ENCODE assay signal across 2 cellular contexts in the genomic region with DNA sequence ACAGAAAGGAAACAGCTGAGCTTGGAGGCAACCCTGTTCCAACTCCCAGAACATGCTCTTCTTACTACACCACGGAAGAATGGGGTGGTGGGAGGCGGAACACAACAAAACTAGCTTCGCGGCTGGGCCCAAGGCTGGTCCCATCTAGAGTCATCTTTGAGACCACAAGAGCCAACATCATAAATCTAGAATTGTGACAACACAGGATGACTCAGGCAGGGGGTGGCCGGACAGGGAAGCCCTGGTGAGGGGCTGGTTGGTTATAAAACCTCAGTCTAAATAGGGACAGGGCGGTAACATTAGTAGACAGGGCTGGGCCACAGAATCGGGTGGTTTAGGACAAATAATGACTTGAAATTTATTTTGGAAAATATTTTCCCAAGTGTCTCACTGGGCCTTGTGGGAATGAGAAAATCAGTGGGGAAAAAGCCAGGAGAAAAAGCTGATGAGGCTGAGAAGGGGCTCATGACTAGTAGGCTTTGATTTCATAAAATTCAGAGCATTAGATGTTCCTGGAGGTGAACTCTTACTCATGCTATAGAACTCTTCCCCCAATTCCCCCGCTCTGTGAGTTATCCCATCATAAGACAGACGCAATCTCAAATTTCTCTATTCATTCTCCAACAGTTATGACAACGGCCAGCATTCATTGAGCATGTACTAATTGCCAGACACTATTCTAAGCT.
TF ChIP-seq lines count a peak whose summit lies in the region.

No MANE protein-coding gene starts in this region.

TF ChIP-seq in IMR-90, 13 proteins besides CTCF, POLR2A, EP300 and RAD21 (continued from another document):
- no peak for TF ChIP-seq NFE2L2 (IDR thresholded peaks at IDR 0.05; ENCODE audit: low read depth, low read length)
- no peak for TF ChIP-seq MXI1 (IDR thresholded peaks at IDR 0.05; ENCODE audit: borderline replicate concordance, low read depth, low read length)
- no peak for TF ChIP-seq MAZ (IDR thresholded peaks at IDR 0.05; ENCODE audit: borderline replicate concordance, low read depth, low read length)
- peak; percentile 64 for TF ChIP-seq FOS (IDR thresholded peaks at IDR 0.05; ENCODE audit: low read depth, low read length)
- TF ChIP-seq SMC3 (IDR thresholded peaks at IDR 0.05; ENCODE audit: low read depth, low read length): no peak; the same call in 1 of the 2 replicates

TF ChIP-seq in K562, 482 proteins besides CTCF, POLR2A, EP300 and RAD21 (continued from another document and continues in another):
- TF ChIP-seq CXXC5 (CRISPR knock-in tag; IDR thresholded peaks at IDR 0.05): no peak
- TF ChIP-seq, protein P1, sequence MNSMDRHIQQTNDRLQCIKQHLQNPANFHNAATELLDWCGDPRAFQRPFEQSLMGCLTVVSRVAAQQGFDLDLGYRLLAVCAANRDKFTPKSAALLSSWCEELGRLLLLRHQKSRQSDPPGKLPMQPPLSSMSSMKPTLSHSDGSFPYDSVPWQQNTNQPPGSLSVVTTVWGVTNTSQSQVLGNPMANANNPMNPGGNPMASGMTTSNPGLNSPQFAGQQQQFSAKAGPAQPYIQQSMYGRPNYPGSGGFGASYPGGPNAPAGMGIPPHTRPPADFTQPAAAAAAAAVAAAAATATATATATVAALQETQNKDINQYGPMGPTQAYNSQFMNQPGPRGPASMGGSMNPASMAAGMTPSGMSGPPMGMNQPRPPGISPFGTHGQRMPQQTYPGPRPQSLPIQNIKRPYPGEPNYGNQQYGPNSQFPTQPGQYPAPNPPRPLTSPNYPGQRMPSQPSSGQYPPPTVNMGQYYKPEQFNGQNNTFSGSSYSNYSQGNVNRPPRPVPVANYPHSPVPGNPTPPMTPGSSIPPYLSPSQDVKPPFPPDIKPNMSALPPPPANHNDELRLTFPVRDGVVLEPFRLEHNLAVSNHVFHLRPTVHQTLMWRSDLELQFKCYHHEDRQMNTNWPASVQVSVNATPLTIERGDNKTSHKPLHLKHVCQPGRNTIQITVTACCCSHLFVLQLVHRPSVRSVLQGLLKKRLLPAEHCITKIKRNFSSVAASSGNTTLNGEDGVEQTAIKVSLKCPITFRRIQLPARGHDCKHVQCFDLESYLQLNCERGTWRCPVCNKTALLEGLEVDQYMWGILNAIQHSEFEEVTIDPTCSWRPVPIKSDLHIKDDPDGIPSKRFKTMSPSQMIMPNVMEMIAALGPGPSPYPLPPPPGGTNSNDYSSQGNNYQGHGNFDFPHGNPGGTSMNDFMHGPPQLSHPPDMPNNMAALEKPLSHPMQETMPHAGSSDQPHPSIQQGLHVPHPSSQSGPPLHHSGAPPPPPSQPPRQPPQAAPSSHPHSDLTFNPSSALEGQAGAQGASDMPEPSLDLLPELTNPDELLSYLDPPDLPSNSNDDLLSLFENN (IDR thresholded peaks at IDR 0.05; ENCODE audit: low read depth in 2 of 2, low read length in 2 of 2): no peak
- 0 out of 2 replicates have a peak, but pooled peaks have one; percentile 17 for TF ChIP-seq C11orf30 (IDR thresholded peaks at IDR 0.05; ENCODE audit: low read depth)
- TF ChIP-seq FOS (IDR thresholded peaks at IDR 0.05; ENCODE audit: extremely low read depth, insufficient read length): peak; percentile 17
- TF ChIP-seq NR1H2 (CRISPR knock-in tag; IDR thresholded peaks at IDR 0.05): no peak
- TF ChIP-seq NFE2 (IDR thresholded peaks at IDR 0.05; ENCODE audit: low read depth): peak; percentile 73
- TF ChIP-seq ZSCAN29 (IDR thresholded peaks at IDR 0.05): no peak
- TF ChIP-seq DPF2 (IDR thresholded peaks at IDR 0.05): peak; percentile 66; the same call in 1 of the 2 replicates
- TF ChIP-seq, protein P2, sequence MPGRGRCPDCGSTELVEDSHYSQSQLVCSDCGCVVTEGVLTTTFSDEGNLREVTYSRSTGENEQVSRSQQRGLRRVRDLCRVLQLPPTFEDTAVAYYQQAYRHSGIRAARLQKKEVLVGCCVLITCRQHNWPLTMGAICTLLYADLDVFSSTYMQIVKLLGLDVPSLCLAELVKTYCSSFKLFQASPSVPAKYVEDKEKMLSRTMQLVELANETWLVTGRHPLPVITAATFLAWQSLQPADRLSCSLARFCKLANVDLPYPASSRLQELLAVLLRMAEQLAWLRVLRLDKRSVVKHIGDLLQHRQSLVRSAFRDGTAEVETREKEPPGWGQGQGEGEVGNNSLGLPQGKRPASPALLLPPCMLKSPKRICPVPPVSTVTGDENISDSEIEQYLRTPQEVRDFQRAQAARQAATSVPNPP (IDR thresholded peaks at IDR 0.05; ENCODE audit: borderline replicate concordance, insufficient read depth, insufficient read length): no peak
- peak in 1 of 2 experiments; percentile 10; a peak in 1 of 4 replicates for TF ChIP-seq NRF1 (conservative IDR thresholded peaks at IDR 0.05 in 1 of 2, IDR thresholded peaks at IDR 0.05 in 1 of 2)
- TF ChIP-seq, protein P3, sequence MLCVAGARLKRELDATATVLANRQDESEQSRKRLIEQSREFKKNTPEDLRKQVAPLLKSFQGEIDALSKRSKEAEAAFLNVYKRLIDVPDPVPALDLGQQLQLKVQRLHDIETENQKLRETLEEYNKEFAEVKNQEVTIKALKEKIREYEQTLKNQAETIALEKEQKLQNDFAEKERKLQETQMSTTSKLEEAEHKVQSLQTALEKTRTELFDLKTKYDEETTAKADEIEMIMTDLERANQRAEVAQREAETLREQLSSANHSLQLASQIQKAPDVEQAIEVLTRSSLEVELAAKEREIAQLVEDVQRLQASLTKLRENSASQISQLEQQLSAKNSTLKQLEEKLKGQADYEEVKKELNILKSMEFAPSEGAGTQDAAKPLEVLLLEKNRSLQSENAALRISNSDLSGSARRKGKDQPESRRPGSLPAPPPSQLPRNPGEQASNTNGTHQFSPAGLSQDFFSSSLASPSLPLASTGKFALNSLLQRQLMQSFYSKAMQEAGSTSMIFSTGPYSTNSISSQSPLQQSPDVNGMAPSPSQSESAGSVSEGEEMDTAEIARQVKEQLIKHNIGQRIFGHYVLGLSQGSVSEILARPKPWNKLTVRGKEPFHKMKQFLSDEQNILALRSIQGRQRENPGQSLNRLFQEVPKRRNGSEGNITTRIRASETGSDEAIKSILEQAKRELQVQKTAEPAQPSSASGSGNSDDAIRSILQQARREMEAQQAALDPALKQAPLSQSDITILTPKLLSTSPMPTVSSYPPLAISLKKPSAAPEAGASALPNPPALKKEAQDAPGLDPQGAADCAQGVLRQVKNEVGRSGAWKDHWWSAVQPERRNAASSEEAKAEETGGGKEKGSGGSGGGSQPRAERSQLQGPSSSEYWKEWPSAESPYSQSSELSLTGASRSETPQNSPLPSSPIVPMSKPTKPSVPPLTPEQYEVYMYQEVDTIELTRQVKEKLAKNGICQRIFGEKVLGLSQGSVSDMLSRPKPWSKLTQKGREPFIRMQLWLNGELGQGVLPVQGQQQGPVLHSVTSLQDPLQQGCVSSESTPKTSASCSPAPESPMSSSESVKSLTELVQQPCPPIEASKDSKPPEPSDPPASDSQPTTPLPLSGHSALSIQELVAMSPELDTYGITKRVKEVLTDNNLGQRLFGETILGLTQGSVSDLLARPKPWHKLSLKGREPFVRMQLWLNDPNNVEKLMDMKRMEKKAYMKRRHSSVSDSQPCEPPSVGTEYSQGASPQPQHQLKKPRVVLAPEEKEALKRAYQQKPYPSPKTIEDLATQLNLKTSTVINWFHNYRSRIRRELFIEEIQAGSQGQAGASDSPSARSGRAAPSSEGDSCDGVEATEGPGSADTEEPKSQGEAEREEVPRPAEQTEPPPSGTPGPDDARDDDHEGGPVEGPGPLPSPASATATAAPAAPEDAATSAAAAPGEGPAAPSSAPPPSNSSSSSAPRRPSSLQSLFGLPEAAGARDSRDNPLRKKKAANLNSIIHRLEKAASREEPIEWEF (CRISPR knock-in tag; IDR thresholded peaks at IDR 0.05): no peak
- no peak for TF ChIP-seq SREBF1 (IDR thresholded peaks at IDR 0.05; ENCODE audit: borderline replicate concordance, low read depth, low read length)
- TF ChIP-seq JUN (IDR thresholded peaks at IDR 0.05; ENCODE audit: borderline replicate concordance, low read depth, low read length): peak; percentile 64; the same call in 1 of the 2 replicates
- no peak for TF ChIP-seq JUN (CRISPR knock-in tag; IDR thresholded peaks at IDR 0.05; ENCODE audit: borderline replicate concordance)
- no peak for TF ChIP-seq MTF1 (CRISPR knock-in tag; IDR thresholded peaks at IDR 0.05; ENCODE audit: borderline replicate concordance)
- no peak; the same call in 1 of the 2 replicates for TF ChIP-seq SMARCA4 (IDR thresholded peaks at IDR 0.05)
- TF ChIP-seq GATA2 (CRISPR knock-in tag; IDR thresholded peaks at IDR 0.05): no peak
- TF ChIP-seq, protein P4, sequence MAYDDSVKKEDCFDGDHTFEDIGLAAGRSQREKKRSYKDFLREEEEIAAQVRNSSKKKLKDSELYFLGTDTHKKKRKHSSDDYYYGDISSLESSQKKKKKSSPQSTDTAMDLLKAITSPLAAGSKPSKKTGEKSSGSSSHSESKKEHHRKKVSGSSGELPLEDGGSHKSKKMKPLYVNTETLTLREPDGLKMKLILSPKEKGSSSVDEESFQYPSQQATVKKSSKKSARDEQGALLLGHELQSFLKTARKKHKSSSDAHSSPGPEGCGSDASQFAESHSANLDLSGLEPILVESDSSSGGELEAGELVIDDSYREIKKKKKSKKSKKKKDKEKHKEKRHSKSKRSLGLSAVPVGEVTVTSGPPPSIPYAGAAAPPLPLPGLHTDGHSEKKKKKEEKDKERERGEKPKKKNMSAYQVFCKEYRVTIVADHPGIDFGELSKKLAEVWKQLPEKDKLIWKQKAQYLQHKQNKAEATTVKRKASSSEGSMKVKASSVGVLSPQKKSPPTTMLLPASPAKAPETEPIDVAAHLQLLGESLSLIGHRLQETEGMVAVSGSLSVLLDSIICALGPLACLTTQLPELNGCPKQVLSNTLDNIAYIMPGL (CRISPR knock-in tag; IDR thresholded peaks at IDR 0.05): no peak
- TF ChIP-seq, protein P5, sequence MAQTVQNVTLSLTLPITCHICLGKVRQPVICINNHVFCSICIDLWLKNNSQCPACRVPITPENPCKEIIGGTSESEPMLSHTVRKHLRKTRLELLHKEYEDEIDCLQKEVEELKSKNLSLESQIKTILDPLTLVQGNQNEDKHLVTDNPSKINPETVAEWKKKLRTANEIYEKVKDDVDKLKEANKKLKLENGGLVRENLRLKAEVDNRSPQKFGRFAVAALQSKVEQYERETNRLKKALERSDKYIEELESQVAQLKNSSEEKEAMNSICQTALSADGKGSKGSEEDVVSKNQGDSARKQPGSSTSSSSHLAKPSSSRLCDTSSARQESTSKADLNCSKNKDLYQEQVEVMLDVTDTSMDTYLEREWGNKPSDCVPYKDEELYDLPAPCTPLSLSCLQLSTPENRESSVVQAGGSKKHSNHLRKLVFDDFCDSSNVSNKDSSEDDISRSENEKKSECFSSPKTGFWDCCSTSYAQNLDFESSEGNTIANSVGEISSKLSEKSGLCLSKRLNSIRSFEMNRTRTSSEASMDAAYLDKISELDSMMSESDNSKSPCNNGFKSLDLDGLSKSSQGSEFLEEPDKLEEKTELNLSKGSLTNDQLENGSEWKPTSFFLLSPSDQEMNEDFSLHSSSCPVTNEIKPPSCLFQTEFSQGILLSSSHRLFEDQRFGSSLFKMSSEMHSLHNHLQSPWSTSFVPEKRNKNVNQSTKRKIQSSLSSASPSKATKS (CRISPR knock-in tag; IDR thresholded peaks at IDR 0.05): no peak
- TF ChIP-seq, protein P6, sequence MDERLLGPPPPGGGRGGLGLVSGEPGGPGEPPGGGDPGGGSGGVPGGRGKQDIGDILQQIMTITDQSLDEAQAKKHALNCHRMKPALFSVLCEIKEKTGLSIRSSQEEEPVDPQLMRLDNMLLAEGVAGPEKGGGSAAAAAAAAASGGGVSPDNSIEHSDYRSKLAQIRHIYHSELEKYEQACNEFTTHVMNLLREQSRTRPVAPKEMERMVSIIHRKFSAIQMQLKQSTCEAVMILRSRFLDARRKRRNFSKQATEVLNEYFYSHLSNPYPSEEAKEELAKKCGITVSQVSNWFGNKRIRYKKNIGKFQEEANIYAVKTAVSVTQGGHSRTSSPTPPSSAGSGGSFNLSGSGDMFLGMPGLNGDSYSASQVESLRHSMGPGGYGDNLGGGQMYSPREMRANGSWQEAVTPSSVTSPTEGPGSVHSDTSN (CRISPR knock-in tag; IDR thresholded peaks at IDR 0.05; ENCODE audit: low read depth): no peak
- TF ChIP-seq, protein P6 (tag; conservative IDR thresholded peaks at IDR 0.05; ENCODE audit: low read depth): peak; percentile 68
- peak; percentile 98 for TF ChIP-seq MEIS2 (IDR thresholded peaks at IDR 0.05; ENCODE audit: partially characterized antibody)
- TF ChIP-seq GTF2F1 (IDR thresholded peaks at IDR 0.05; ENCODE audit: low read depth, low read length): no peak
- TF ChIP-seq ARID2 (IDR thresholded peaks at IDR 0.05): no peak
- TF ChIP-seq, protein P7, sequence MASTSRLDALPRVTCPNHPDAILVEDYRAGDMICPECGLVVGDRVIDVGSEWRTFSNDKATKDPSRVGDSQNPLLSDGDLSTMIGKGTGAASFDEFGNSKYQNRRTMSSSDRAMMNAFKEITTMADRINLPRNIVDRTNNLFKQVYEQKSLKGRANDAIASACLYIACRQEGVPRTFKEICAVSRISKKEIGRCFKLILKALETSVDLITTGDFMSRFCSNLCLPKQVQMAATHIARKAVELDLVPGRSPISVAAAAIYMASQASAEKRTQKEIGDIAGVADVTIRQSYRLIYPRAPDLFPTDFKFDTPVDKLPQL (IDR thresholded peaks at IDR 0.05; ENCODE audit: extremely low read depth, insufficient read length): no peak
- peak; percentile 35; the same call in 1 of the 2 replicates for TF ChIP-seq ESRRA (IDR thresholded peaks at IDR 0.05; ENCODE audit: borderline replicate concordance, low read depth)
- TF ChIP-seq, protein P8, sequence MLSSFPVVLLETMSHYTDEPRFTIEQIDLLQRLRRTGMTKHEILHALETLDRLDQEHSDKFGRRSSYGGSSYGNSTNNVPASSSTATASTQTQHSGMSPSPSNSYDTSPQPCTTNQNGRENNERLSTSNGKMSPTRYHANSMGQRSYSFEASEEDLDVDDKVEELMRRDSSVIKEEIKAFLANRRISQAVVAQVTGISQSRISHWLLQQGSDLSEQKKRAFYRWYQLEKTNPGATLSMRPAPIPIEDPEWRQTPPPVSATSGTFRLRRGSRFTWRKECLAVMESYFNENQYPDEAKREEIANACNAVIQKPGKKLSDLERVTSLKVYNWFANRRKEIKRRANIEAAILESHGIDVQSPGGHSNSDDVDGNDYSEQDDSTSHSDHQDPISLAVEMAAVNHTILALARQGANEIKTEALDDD (IDR thresholded peaks at IDR 0.05): peak; percentile 84; the same call in 1 of the 2 replicates
- TF ChIP-seq, protein P9, sequence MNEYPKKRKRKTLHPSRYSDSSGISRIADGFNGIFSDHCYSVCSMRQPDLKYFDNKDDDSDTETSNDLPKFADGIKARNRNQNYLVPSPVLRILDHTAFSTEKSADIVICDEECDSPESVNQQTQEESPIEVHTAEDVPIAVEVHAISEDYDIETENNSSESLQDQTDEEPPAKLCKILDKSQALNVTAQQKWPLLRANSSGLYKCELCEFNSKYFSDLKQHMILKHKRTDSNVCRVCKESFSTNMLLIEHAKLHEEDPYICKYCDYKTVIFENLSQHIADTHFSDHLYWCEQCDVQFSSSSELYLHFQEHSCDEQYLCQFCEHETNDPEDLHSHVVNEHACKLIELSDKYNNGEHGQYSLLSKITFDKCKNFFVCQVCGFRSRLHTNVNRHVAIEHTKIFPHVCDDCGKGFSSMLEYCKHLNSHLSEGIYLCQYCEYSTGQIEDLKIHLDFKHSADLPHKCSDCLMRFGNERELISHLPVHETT (CRISPR knock-in tag; conservative IDR thresholded peaks at IDR 0.05 in 1 of 2, IDR thresholded peaks at IDR 0.05 in 1 of 2): no peak
- no peak for TF ChIP-seq ETV1 (tag; conservative IDR thresholded peaks at IDR 0.05; ENCODE audit: low read depth)
- TF ChIP-seq NCOA1 (IDR thresholded peaks at IDR 0.05; ENCODE audit: low read depth): no peak
- no peak for TF ChIP-seq ZNF436 (CRISPR knock-in tag; IDR thresholded peaks at IDR 0.05)
